Comparison of ENCODE assay signal across 8 cellular contexts in the genomic region with DNA sequence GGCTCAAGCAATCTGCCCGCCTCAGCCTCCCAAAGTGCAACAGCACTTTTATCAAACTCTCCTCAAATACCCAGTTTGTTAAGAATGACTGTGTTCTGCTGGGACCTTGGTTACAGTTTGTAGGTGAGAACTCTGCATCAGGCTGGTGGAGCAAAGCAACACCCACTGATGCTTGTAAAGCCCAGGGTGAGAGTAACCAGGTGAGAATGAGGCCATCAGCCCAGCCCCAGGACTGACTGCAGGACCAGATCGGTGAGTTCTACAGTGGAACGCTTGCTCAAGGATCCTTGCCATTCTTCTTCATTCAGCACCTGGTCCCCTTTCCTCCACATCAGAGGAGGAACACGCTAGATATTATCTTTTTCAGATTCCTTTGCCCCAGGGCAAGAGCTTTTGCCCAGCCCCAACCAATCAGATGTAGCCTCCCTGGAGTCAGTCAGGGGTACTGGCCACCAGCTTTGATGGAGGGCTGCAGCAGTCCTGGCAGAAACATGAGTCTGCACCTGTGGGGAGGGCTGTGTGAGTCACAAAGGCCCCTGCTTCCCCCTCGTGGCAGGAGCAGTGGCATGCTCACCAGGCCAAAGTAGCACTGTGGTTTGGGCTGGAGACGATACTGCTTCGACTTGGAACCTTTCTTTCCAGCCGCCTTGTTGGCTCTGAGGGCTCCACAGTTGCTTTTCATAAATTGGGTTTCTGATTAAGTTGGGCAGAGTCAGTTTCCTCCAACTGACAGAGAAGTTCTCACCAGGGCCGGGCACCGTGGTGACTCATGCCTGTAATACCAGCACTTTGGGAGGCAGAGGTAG. TPM values are rescaled to one million over a fixed set of nuclear protein-coding genes. Genes with fewer than 3 reads are reported as not detected.
DNase-seq lines count a peak whose midpoint lies in the region; ATAC-seq, FAIRE-seq and TF ChIP-seq lines count a peak whose summit lies in the region.

No MANE protein-coding gene starts in this region.

- H3K4me1 Mint-ChIP-seq in activated CD4-positive, alpha-beta memory T cell treated with anti-CD3 and anti-CD28 coated beads, Interleukin-2, amount 10 ng/mL, durations not matched to agents 7 days and 5 days, result peaks cover 56% of the 10 kb centered on the region
- H3K4me1 Mint-ChIP-seq in naive thymus-derived CD4-positive, alpha-beta T cell, result peaks cover 39 to 61% (median 57%) of the 10 kb centered on the region in 7 donors
- H3K4me1 Mint-ChIP-seq in stimulated activated naive CD8-positive, alpha-beta T cell treated with anti-CD3 and anti-CD28 coated beads, Interleukin-15, amount 100 ng/mL, for 72 hours, result peaks cover 47% of the 10 kb centered on the region

- H3K36me3 Mint-ChIP-seq in activated CD4-positive, alpha-beta memory T cell treated with anti-CD3 and anti-CD28 coated beads, Interleukin-2, amount 10 ng/mL, durations not matched to agents 7 days and 5 days (ENCODE audit: low read depth), result no peaks in the 10 kb centered on the region
- peaks cover 0 to 11% (median 0%) of the 10 kb centered on the region in 5 donors for H3K36me3 Mint-ChIP-seq in naive thymus-derived CD4-positive, alpha-beta T cell

- peaks cover 11% of the 10 kb centered on the region; the same call in 1 of the 2 replicates for H3K23me2 ChIP-seq in H1 (ENCODE audit: low read depth, low read length)

- H4K5ac ChIP-seq in H1 (ENCODE audit: insufficient read length, low read depth, low read length), result no peak overlapping the region

- CTCF ChIA-PET in activated CD4-positive, alpha-beta memory T cell treated with anti-CD3 and anti-CD28 coated beads, Interleukin-2, amount 10 ng/mL, durations not matched to agents 7 days and 5 days (lab: Charles Lee), result interaction anchor here (0.7 to 4.9 kb wide), 14 partner anchors 23 to 107 kb away, joined by 3 to 43 read pairs (median 6); partner anchors contain the start of gene PFKFB4
- CTCF ChIA-PET in H1 (lab: Charles Lee; ENCODE audit: partially characterized antibody), result interaction anchor here (0.6 to 11.2 kb wide), 17 partner anchors 8 to 313 kb away, joined by 3 to 251 read pairs (median 4); partner anchors contain the start of genes CCDC51 and TMA7
- CTCF ChIA-PET in naive thymus-derived CD4-positive, alpha-beta T cell (lab: Charles Lee), result interaction anchor here (0.6 to 7.4 kb wide), 25 partner anchors 8 to 475 kb away, joined by 3 to 63 read pairs (median 5); partner anchors contain the start of genes ATRIP, CCDC51 and TMA7

- H3K36me3 ChIP-seq in H1 (ENCODE audit: control insufficient read depth in 2 of 4, insufficient read depth in 4 of 4, low read length in 3 of 4), result no peaks in the 10 kb centered on the region
- no peaks in the 10 kb centered on the region for H3K36me3 ChIP-seq in naive thymus-derived CD4-positive, alpha-beta T cell (ENCODE audit: control insufficient read depth in 2 of 3, insufficient read depth in 3 of 3, low read length in 3 of 3)

- peak overlapping the region; percentile 12 for H4K91ac ChIP-seq in H1 (replicated peaks; ENCODE audit: insufficient read length, low read length)

- H4K20me1 ChIP-seq in H1 (replicated peaks in 1 of 2; ENCODE audit: control insufficient read depth in 1 of 2, insufficient read depth in 2 of 2, low read length in 2 of 2), result no peaks in the 10 kb centered on the region

- TF ChIP-seq POLR2A in H1 (IDR thresholded peaks at IDR 0.05; ENCODE audit: control extremely low read depth in 1 of 2, low read depth in 2 of 2, low read length in 2 of 2), result no peak

- 0 out of 2 replicates have a peak overlapping the region, but pooled peaks have one; percentile 2 for H3K27ac ChIP-seq in H1 (ENCODE audit: low read depth, low read length)
- no peak overlapping the region for H3K27ac ChIP-seq in naive thymus-derived CD4-positive, alpha-beta T cell (ENCODE audit: low read depth, low read length)

- no peak overlapping the region; the same call in 1 of the 2 replicates for H2BK15ac ChIP-seq in H1 (ENCODE audit: low read length)

- peak overlapping the region; percentile 4; the same call in 1 of the 2 replicates for H3K18ac ChIP-seq in H1 (ENCODE audit: extremely low read depth, low read length)

- H2AK5ac ChIP-seq in H1 (ENCODE audit: low read depth, low read length), result no peak overlapping the region

- 64% methylated on average over 10 of the region's 10 CpGs; no CpG with 5 or more reads in 1 of the 2 experiments for WGBS in H1 (ENCODE audit: extremely low coverage in 1 of 2, insufficient coverage in 1 of 2, insufficient read length in 1 of 2, insufficient replicate concordance in 2 of 2, low coverage in 1 of 2, low lambda C conversion rate in 2 of 2, missing lambda C conversion rate in 1 of 2), 2 experiments

- H3K4me3 Mint-ChIP-seq in activated CD4-positive, alpha-beta memory T cell treated with anti-CD3 and anti-CD28 coated beads, Interleukin-2, amount 10 ng/mL, durations not matched to agents 7 days and 5 days, result no peak overlapping the region
- H3K4me3 Mint-ChIP-seq in naive thymus-derived CD4-positive, alpha-beta T cell, result peak overlapping the region in 9 of 10 donors; percentile 30 to 78 (median 47)
- H3K4me3 Mint-ChIP-seq in stimulated activated naive CD8-positive, alpha-beta T cell treated with anti-CD3 and anti-CD28 coated beads, Interleukin-15, amount 100 ng/mL, for 72 hours, result peak overlapping the region; percentile 55 to 58

- ATAC-seq in GM21423 (IDR thresholded peaks at IDR 0.05; ENCODE audit: unreplicated experiment), result peak; percentile 53
- peak; percentile 89 for ATAC-seq in naive thymus-derived CD4-positive, alpha-beta T cell
- ATAC-seq in stimulated activated naive CD8-positive, alpha-beta T cell treated with anti-CD3 and anti-CD28 coated beads, Interleukin-15, amount 100 ng/mL, for 72 hours, result peak; percentile 90
- no peak for ATAC-seq in HG02759 (IDR thresholded peaks at IDR 0.05; ENCODE audit: unreplicated experiment)

- H2BK120ac ChIP-seq in H1 (replicated peaks; ENCODE audit: low read depth, low read length), result no peak overlapping the region

- no peak overlapping the region for H3K4me3 ChIP-seq in H1 (ENCODE audit: extremely low read depth in 1 of 4, insufficient read depth in 2 of 4, low read depth in 3 of 4, low read length in 4 of 4)
- no peak overlapping the region for H3K4me3 ChIP-seq in naive thymus-derived CD4-positive, alpha-beta T cell (ENCODE audit: low read length)

- H3K4me2 ChIP-seq in H1 (ENCODE audit: insufficient read depth in 1 of 2, low read depth in 2 of 2, low read length in 2 of 2), result no peak overlapping the region

- no peaks in the 10 kb centered on the region for H3K79me2 ChIP-seq in H1 (ENCODE audit: control insufficient read depth in 1 of 2, insufficient read depth in 2 of 2, low read length in 2 of 2)

- H2AFZ ChIP-seq in H1 (ENCODE audit: low read length), result peak overlapping the region; percentile 82

- intact Hi-C loops in naive thymus-derived CD4-positive, alpha-beta T cell (cut with micrococcal nuclease), result loop anchor here (1.0 to 5.0 kb wide), 12 partner anchors 28 to 275 kb away; partner anchors contain the start of genes CCDC51 (in 1 of the 2) and TMA7 (in 1 of the 2)

- H3K14ac ChIP-seq in H1 (ENCODE audit: insufficient read length), result no peak overlapping the region

- peaks cover 16% of the 10 kb centered on the region for H3K27me3 Mint-ChIP-seq in activated CD4-positive, alpha-beta memory T cell treated with anti-CD3 and anti-CD28 coated beads, Interleukin-2, amount 10 ng/mL, durations not matched to agents 7 days and 5 days
- no peaks in the 10 kb centered on the region for H3K27me3 Mint-ChIP-seq in naive thymus-derived CD4-positive, alpha-beta T cell
- no peaks in the 10 kb centered on the region for H3K27me3 Mint-ChIP-seq in stimulated activated naive CD8-positive, alpha-beta T cell treated with anti-CD3 and anti-CD28 coated beads, Interleukin-15, amount 100 ng/mL, for 72 hours

- peak; percentile 51 for DNase-seq in CD1c-positive myeloid dendritic cell (ENCODE audit: extremely low spot score)
- peak; percentile 11 for DNase-seq in NCI-H345 treated with DMSO at 0.1 percent for 48 hours (lab: John Stamatoyannopoulos, UW; ENCODE audit: unreplicated experiment)
- peak; percentile 82 for DNase-seq in activated CD4-positive, alpha-beta memory T cell treated with anti-CD3 and anti-CD28 coated beads, Interleukin-2, amount 10 ng/mL, durations not matched to agents 7 days and 5 days
- peak; percentile 75 to 80 for DNase-seq in H1 (ENCODE audit: low read depth in 1 of 2, low spot score in 2 of 2)
- peak; percentile 46 to 78 (median 69) for DNase-seq in naive thymus-derived CD4-positive, alpha-beta T cell
- peak; percentile 70 to 81 for DNase-seq in stimulated activated naive CD8-positive, alpha-beta T cell treated with anti-CD3 and anti-CD28 coated beads, Interleukin-15, amount 100 ng/mL, for 72 hours

- no peaks in the 10 kb centered on the region for H3K9me3 Mint-ChIP-seq in activated CD4-positive, alpha-beta memory T cell treated with anti-CD3 and anti-CD28 coated beads, Interleukin-2, amount 10 ng/mL, durations not matched to agents 7 days and 5 days
- no peaks in the 10 kb centered on the region for H3K9me3 Mint-ChIP-seq in naive thymus-derived CD4-positive, alpha-beta T cell
- no peaks in the 10 kb centered on the region for H3K9me3 Mint-ChIP-seq in stimulated activated naive CD8-positive, alpha-beta T cell treated with anti-CD3 and anti-CD28 coated beads, Interleukin-15, amount 100 ng/mL, for 72 hours

- no peak overlapping the region for H3K9ac ChIP-seq in H1 (replicated peaks in 1 of 4; ENCODE audit: extremely low read depth in 1 of 4, low read depth in 3 of 4, low read length in 3 of 4)

- no peak overlapping the region for H4K8ac ChIP-seq in H1 (ENCODE audit: extremely low read depth, insufficient read depth, low read length)

- POLR2A ChIA-PET in activated CD4-positive, alpha-beta memory T cell treated with anti-CD3 and anti-CD28 coated beads, Interleukin-2, amount 10 ng/mL, durations not matched to agents 7 days and 5 days (lab: Charles Lee), result interaction anchor here (0.5 to 1.7 kb wide), 11 partner anchors 10 to 72 kb away, joined by 3 to 20 read pairs (median 5); partner anchors contain the start of genes ATRIP, CCDC51 and PFKFB4
- POLR2A ChIA-PET in H1 (lab: Charles Lee; ENCODE audit: partially characterized antibody), result interaction anchor here (0.8 to 3.3 kb wide), 9 partner anchors 18 to 108 kb away, joined by 3 to 42 read pairs (median 5); partner anchors contain the start of gene ATRIP
- POLR2A ChIA-PET in naive thymus-derived CD4-positive, alpha-beta T cell (lab: Charles Lee), result interaction anchor here (0.8 to 2.9 kb wide), 14 partner anchors 8 to 106 kb away, joined by 3 to 19 read pairs (median 5); partner anchors contain the start of genes CCDC51 and TMA7

- TF ChIP-seq RAD21 in H1 (IDR thresholded peaks at IDR 0.05 in 1 of 2, conservative IDR thresholded peaks at IDR 0.05 in 1 of 2; ENCODE audit: low read depth in 2 of 2, low read length in 2 of 2), result peak; percentile 93 to 95

- no peak overlapping the region for H3K4ac ChIP-seq in H1 (replicated peaks; ENCODE audit: insufficient read length, low read depth, low read length)

- peak overlapping the region; percentile 81; the same call in 1 of the 2 replicates for H2BK5ac ChIP-seq in H1 (ENCODE audit: low read depth, low read length)

- H3K79me1 ChIP-seq in H1 (ENCODE audit: low read depth, low read length), result no peaks in the 10 kb centered on the region; the same call in 1 of the 2 replicates

- H2BK12ac ChIP-seq in H1 (ENCODE audit: low read depth, low read length), result 0 out of 2 replicates have a peak overlapping the region, but pooled peaks have one; percentile 40

- peaks cover 4 to 14% (median 12%) of the 10 kb centered on the region in 4 experiments for H3K4me1 ChIP-seq in H1 (replicated peaks in 1 of 4; ENCODE audit: control insufficient read depth in 3 of 4, insufficient read depth in 4 of 4, low read length in 3 of 4)
- peaks cover 27 to 42% of the 10 kb centered on the region in 2 donors for H3K4me1 ChIP-seq in naive thymus-derived CD4-positive, alpha-beta T cell (ENCODE audit: control insufficient read depth in 2 of 2, insufficient read depth in 2 of 2, low read length in 2 of 2)

- FAIRE-seq in H1 (lab: Jason Lieb, UNC), result peak; percentile 94

- H3K9me3 ChIP-seq in H1 (ENCODE audit: insufficient read depth in 2 of 2, low read depth in 1 of 2, low read length in 1 of 2), result no peaks in the 10 kb centered on the region
- no peaks in the 10 kb centered on the region for H3K9me3 ChIP-seq in naive thymus-derived CD4-positive, alpha-beta T cell (ENCODE audit: control insufficient read depth in 2 of 3, low read length in 3 of 3)

- peak in 2 of 3 experiments; percentile 90 to 95; a peak in 3 of 4 replicates for TF ChIP-seq CTCF in H1 (IDR thresholded peaks at IDR 0.05; ENCODE audit: control extremely low read depth in 1 of 3, insufficient read depth in 1 of 3, low read depth in 1 of 3, low read length in 3 of 3)

- H3K56ac ChIP-seq in H1 (replicated peaks; ENCODE audit: insufficient read length, low read depth, low read length), result no peak overlapping the region

- no peak; a peak in 1 of 3 replicates for TF ChIP-seq EP300 in H1 (IDR thresholded peaks at IDR 0.05; ENCODE audit: borderline replicate concordance in 1 of 2, low read depth in 2 of 2, low read length in 2 of 2)

- H3K23ac ChIP-seq in H1 (ENCODE audit: insufficient read length), result no peak overlapping the region

- H3K27me3 ChIP-seq in H1 (replicated peaks in 1 of 4; ENCODE audit: control insufficient read depth in 3 of 4, extremely low read depth in 1 of 4, insufficient read depth in 3 of 4, low read length in 3 of 4), result peaks cover 0 to 3% (median 0%) of the 10 kb centered on the region in 4 experiments; a peak in 2 of 7 replicates
- H3K27me3 ChIP-seq in naive thymus-derived CD4-positive, alpha-beta T cell (ENCODE audit: control insufficient read depth in 2 of 2, insufficient read depth in 2 of 2, low read length in 2 of 2), result no peaks in the 10 kb centered on the region

- peak overlapping the region; percentile 83 for H3K27ac Mint-ChIP-seq in activated CD4-positive, alpha-beta memory T cell treated with anti-CD3 and anti-CD28 coated beads, Interleukin-2, amount 10 ng/mL, durations not matched to agents 7 days and 5 days
- peak overlapping the region; percentile 6 to 86 (median 76) for H3K27ac Mint-ChIP-seq in naive thymus-derived CD4-positive, alpha-beta T cell
- H3K27ac Mint-ChIP-seq in stimulated activated naive CD8-positive, alpha-beta T cell treated with anti-CD3 and anti-CD28 coated beads, Interleukin-15, amount 100 ng/mL, for 72 hours, result peak overlapping the region in 1 of 2 donors; percentile 67

- H2BK20ac ChIP-seq in H1 (ENCODE audit: low read length), result 0 out of 2 replicates have a peak overlapping the region, but pooled peaks have one; percentile 66

RNA-seq across cellular contexts. Expression of gene SHISA5, which starts 3.5 kb away (rescaled TPM):
- total RNA-seq in activated CD4-positive, alpha-beta memory T cell treated with anti-CD3 and anti-CD28 coated beads, Interleukin-2, amount 10 ng/mL, durations not matched to agents 7 days and 5 days, result 100 to 1,000 TPM; 336 to 337 TPM
- 191 and 196 TPM in 2 replicates for total RNA-seq in H1 (2021; fragmentation: NEBNext Ultra II Directional; extraction: Animal tissue kit (Norgen Biotek cat#: 25700))
- 315 and 422 TPM in 2 replicates for polyA plus RNA-seq in H1 (2011; rRNA removed)
- 247 TPM for polyA plus RNA-seq in H1 (2011; cell fraction: cytosol; rRNA removed)
- polyA plus RNA-seq in H1 (2011; cell fraction: nucleus; rRNA removed), result 217 TPM
- 171 to 240 TPM (median 225 TPM) in 4 replicates for polyA plus RNA-seq in H1 (2012, experiment 1 of 2)
- 223 TPM for polyA plus RNA-seq in H1 (2012, experiment 2 of 2)
- 278 TPM for polyA plus RNA-seq in H1 (2013, experiment 1 of 2)
- polyA plus RNA-seq in H1 (2013, experiment 2 of 2), result 358 TPM
- polyA minus RNA-seq in H1 (2011; rRNA and poly(A)+ RNA removed), result 107 and 149 TPM in 2 replicates
- 143 TPM for polyA minus RNA-seq in H1 (2011; cell fraction: cytosol; rRNA and poly(A)+ RNA removed)
- 52.6 TPM for polyA minus RNA-seq in H1 (2011; cell fraction: nucleus; rRNA and poly(A)+ RNA removed)
- total RNA-seq in naive thymus-derived CD4-positive, alpha-beta T cell, result 100 to 1,000 TPM; 147 to 236 (median 182) TPM
- polyA plus RNA-seq in naive thymus-derived CD4-positive, alpha-beta T cell, result 100 to 1,000 TPM; 348 to 383 TPM

RNA-seq across cellular contexts. Expression of gene PFKFB4, which starts 49.1 kb away (rescaled TPM):
- total RNA-seq in activated CD4-positive, alpha-beta memory T cell treated with anti-CD3 and anti-CD28 coated beads, Interleukin-2, amount 10 ng/mL, durations not matched to agents 7 days and 5 days, result 10 to 100 TPM; 33.3 to 34.4 TPM
- 10.7 and 11.3 TPM in 2 replicates for total RNA-seq in H1 (2021; fragmentation: NEBNext Ultra II Directional; extraction: Animal tissue kit (Norgen Biotek cat#: 25700))
- polyA plus RNA-seq in H1 (2011; rRNA removed), result 20.1 and 20.3 TPM in 2 replicates
- 21.1 TPM for polyA plus RNA-seq in H1 (2011; cell fraction: cytosol; rRNA removed)
- 47.8 TPM for polyA plus RNA-seq in H1 (2011; cell fraction: nucleus; rRNA removed)
- 10.5 to 17.4 TPM (median 13.7 TPM) in 4 replicates for polyA plus RNA-seq in H1 (2012, experiment 1 of 2)
- 11.5 TPM for polyA plus RNA-seq in H1 (2012, experiment 2 of 2)
- polyA plus RNA-seq in H1 (2013, experiment 1 of 2), result 7.8 TPM
- 7.2 TPM for polyA plus RNA-seq in H1 (2013, experiment 2 of 2)
- 17.4 and 24.1 TPM in 2 replicates for polyA minus RNA-seq in H1 (2011; rRNA and poly(A)+ RNA removed)
- 13.2 TPM for polyA minus RNA-seq in H1 (2011; cell fraction: cytosol; rRNA and poly(A)+ RNA removed)
- polyA minus RNA-seq in H1 (2011; cell fraction: nucleus; rRNA and poly(A)+ RNA removed), result 16.4 TPM
- 10 to 100 TPM in 2 of 5 experiments, 1 to 10 TPM in 3; 3.0 to 64.2 (median 3.7) TPM for total RNA-seq in naive thymus-derived CD4-positive, alpha-beta T cell
- polyA plus RNA-seq in naive thymus-derived CD4-positive, alpha-beta T cell, result 1 to 10 TPM; 2.6 to 3.4 TPM

RNA-seq across cellular contexts. Expression of gene UCN2, which starts 56.1 kb away (rescaled TPM):
- not detected for total RNA-seq in activated CD4-positive, alpha-beta memory T cell treated with anti-CD3 and anti-CD28 coated beads, Interleukin-2, amount 10 ng/mL, durations not matched to agents 7 days and 5 days
- total RNA-seq in H1 (2021; fragmentation: NEBNext Ultra II Directional; extraction: Animal tissue kit (Norgen Biotek cat#: 25700)), result not detected in 2 replicates
- 0.14 and 0.22 TPM in 2 replicates for polyA plus RNA-seq in H1 (2011; rRNA removed)
- polyA plus RNA-seq in H1 (2011; cell fraction: cytosol; rRNA removed), result 0.16 TPM
- polyA plus RNA-seq in H1 (2011; cell fraction: nucleus; rRNA removed), result 1.9 TPM
- polyA plus RNA-seq in H1 (2012, experiment 1 of 2), result 0.23 to 0.41 TPM (median 0.36 TPM) in 4 replicates
- polyA plus RNA-seq in H1 (2012, experiment 2 of 2), result 0.18 TPM
- polyA plus RNA-seq in H1 (2013, experiment 1 of 2), result 0.10 TPM
- 0.11 TPM for polyA plus RNA-seq in H1 (2013, experiment 2 of 2)
- 0.15 and 0.47 TPM in 2 replicates for polyA minus RNA-seq in H1 (2011; rRNA and poly(A)+ RNA removed)
- not detected for polyA minus RNA-seq in H1 (2011; cell fraction: cytosol; rRNA and poly(A)+ RNA removed)
- 0.90 TPM for polyA minus RNA-seq in H1 (2011; cell fraction: nucleus; rRNA and poly(A)+ RNA removed)
- under 1 TPM in 1 of 5 experiments, not detected in 4; 0.51 TPM for total RNA-seq in naive thymus-derived CD4-positive, alpha-beta T cell
- not detected for polyA plus RNA-seq in naive thymus-derived CD4-positive, alpha-beta T cell

Comparison
In these comparisons a context has a peak if more than half of its experiments do, and no peak if none do; other contexts are left out.
1. DNase-seq: peak in every context shown above with its lines; median percentile 82 in activated CD4-positive, alpha-beta memory T cell treated with anti-CD3 and anti-CD28 coated beads, Interleukin-2, amount 10 ng/mL, durations not matched to agents 7 days and 5 days; 78 in H1; 76 in stimulated activated naive CD8-positive, alpha-beta T cell treated with anti-CD3 and anti-CD28 coated beads, Interleukin-15, amount 100 ng/mL, for 72 hours; 69 in naive thymus-derived CD4-positive, alpha-beta T cell; 51 in CD1c-positive myeloid dendritic cell; 11 in NCI-H345 treated with DMSO at 0.1 percent for 48 hours.